35 cellular contexts compared by ENCODE assay signal in the genomic region with DNA sequence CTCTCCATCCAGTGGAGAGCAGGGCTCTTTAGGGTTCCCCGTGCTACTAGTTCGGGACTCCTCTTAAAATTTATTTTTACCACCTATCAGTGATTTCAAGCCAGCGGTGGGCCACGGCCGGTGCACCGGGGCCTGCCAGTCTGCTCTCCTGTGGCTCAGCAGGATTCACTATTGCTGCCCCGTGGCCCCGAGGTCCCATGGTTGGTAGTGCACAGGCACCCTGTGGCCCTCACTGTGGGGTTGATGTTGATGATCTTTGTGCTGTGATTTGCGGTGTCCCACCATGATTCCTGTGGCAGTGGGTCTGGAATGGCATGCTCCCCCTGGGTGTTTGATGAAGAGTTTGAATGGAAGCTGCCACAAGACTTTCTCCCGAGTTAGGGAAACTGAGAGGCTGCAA. TPM values are rescaled to one million over a fixed set of nuclear protein-coding genes. Genes with fewer than 3 reads are reported as not detected.
"Had no signal": no experiment of that assay in that cellular context is flagged by ENCODE, and none has a peak within 500 bp of the region (broad histone marks: within the 10 kb centered on the region; RNA-seq: fewer than 3 reads in every experiment).

No MANE protein-coding gene starts in this region.

- H3K4me3 ChIP-seq: coronary artery, dorsolateral prefrontal cortex, esophagus muscularis mucosa, gastrocnemius medialis had no signal

- H3K9me3 Mint-ChIP-seq: central memory CD8-positive, alpha-beta T cell had no signal

- H3K4me1 Mint-ChIP-seq: activated B cell treated with CpG ODN at 0.5 μM for 24 hours; activated CD8-positive, alpha-beta memory T cell treated with anti-CD3 and anti-CD28 coated beads, Interleukin-2, amount 10 ng/mL, durations not matched to agents 7 days and 5 days; activated naive CD4-positive, alpha-beta T cell treated with anti-CD3 and anti-CD28 coated beads, Interleukin-2, amount 50 U/mL, for 24 hours; activated naive CD8-positive, alpha-beta T cell treated with anti-CD3 and anti-CD28 coated beads, Interleukin-2, amount 10 ng/mL, durations not matched to agents 7 days and 5 days; central memory CD8-positive, alpha-beta T cell; T-helper 17 cell had no signal

- H3K4me1 ChIP-seq: esophagus muscularis mucosa, foreskin keratinocyte, gastrocnemius medialis had no signal

- H3K4me3 Mint-ChIP-seq: activated B cell treated with CpG ODN at 0.5 μM for 24 hours; activated CD8-positive, alpha-beta memory T cell treated with anti-CD3 and anti-CD28 coated beads, Interleukin-2, amount 10 ng/mL, durations not matched to agents 7 days and 5 days; activated CD8-positive, alpha-beta T cell treated with anti-CD3 and anti-CD28 coated beads, Interleukin-2, amount 10 ng/mL, durations not matched to agents 7 days and 5 days; activated naive CD4-positive, alpha-beta T cell treated with anti-CD3 and anti-CD28 coated beads for 36 hours; activated naive CD4-positive, alpha-beta T cell treated with anti-CD3 and anti-CD28 coated beads, Interleukin-2, amount 50 U/mL, for 24 hours; activated naive CD8-positive, alpha-beta T cell treated with anti-CD3 and anti-CD28 coated beads, Interleukin-2, amount 10 ng/mL, durations not matched to agents 7 days and 5 days; activated T-helper 1 cell treated with anti-CD3 and anti-CD28 coated beads, Interleukin-12 subunit alpha, Interleukin-12 subunit beta, Interleukin-2, Interleukin-4 antibody, amounts not matched to agents 30 ng/mL and 10 ng/mL and 1 ng/mL, durations not matched to agents 14 hours and 24 hours and 36 hours; central memory CD8-positive, alpha-beta T cell; dendritic cell treated with granulocyte-macrophage colony-stimulating factor and Interleukin-4, amounts not matched to agents 40 ng/mL and 50 ng/mL, for 4 days; endodermal cell; T-helper 17 cell; T-helper 2 cell treated with Interferon-gamma antibody and Interleukin-4, amounts not matched to agents 5 μg/mL and 100 μg/mL, for 36 hours had no signal

- H3K27ac Mint-ChIP-seq: activated B cell treated with CpG ODN at 0.5 μM for 24 hours; activated CD8-positive, alpha-beta memory T cell treated with anti-CD3 and anti-CD28 coated beads, Interleukin-2, amount 10 ng/mL, durations not matched to agents 7 days and 5 days; activated CD8-positive, alpha-beta T cell treated with anti-CD3 and anti-CD28 coated beads, Interleukin-2, amount 10 ng/mL, durations not matched to agents 7 days and 5 days; activated naive CD4-positive, alpha-beta T cell treated with anti-CD3 and anti-CD28 coated beads for 36 hours; activated naive CD4-positive, alpha-beta T cell treated with anti-CD3 and anti-CD28 coated beads, Interleukin-2, amount 50 U/mL, for 24 hours; activated naive CD8-positive, alpha-beta T cell treated with anti-CD3 and anti-CD28 coated beads, Interleukin-2, amount 10 ng/mL, durations not matched to agents 7 days and 5 days; activated T-helper 1 cell treated with anti-CD3 and anti-CD28 coated beads, Interleukin-12 subunit alpha, Interleukin-12 subunit beta, Interleukin-2, Interleukin-4 antibody, amounts not matched to agents 30 ng/mL and 10 ng/mL and 1 ng/mL, durations not matched to agents 14 hours and 24 hours and 36 hours; activated T-helper 2 cell treated with anti-CD3 and anti-CD28 coated beads, Interferon-gamma antibody, Interleukin-2, Interleukin-4, amounts not matched to agents 10 μg/mL and 5 μg/mL and 100 μg/mL, durations not matched to agents 14 hours and 24 hours and 36 hours; dendritic cell treated with granulocyte-macrophage colony-stimulating factor and Interleukin-4, amounts not matched to agents 40 ng/mL and 50 ng/mL, for 4 days; endodermal cell; T-helper 17 cell; T-helper 2 cell treated with Interferon-gamma antibody and Interleukin-4, amounts not matched to agents 5 μg/mL and 100 μg/mL, for 36 hours had no signal

- ATAC-seq: activated CD4-positive, CD25-positive, alpha-beta regulatory T cell treated with anti-CD3 and anti-CD28 coated beads, Interleukin-2, amount 50 U/mL, for 24 hours; activated CD8-positive, alpha-beta memory T cell treated with anti-CD3 and anti-CD28 coated beads, Interleukin-2, amount 10 ng/mL, durations not matched to agents 7 days and 5 days; activated CD8-positive, alpha-beta T cell treated with anti-CD3 and anti-CD28 coated beads, Interleukin-2, amount 10 ng/mL, durations not matched to agents 7 days and 5 days; foreskin keratinocyte; gastrocnemius medialis; T-helper 17 cell had no signal

- H3K27me3 ChIP-seq: brain microvascular endothelial cell had no signal

- DNase-seq: activated B cell treated with CpG ODN at 0.5 μM for 24 hours; activated CD4-positive, alpha-beta T cell treated with anti-CD3 and anti-CD28 coated beads for 48 hours; activated CD4-positive, alpha-beta T cell treated with anti-CD3 and anti-CD28 coated beads, Interleukin-2, amount 50 U/mL, for 1 hour; activated CD4-positive, alpha-beta T cell treated with anti-CD3 and anti-CD28 coated beads, Interleukin-2, amount 50 U/mL, for 48 hours; activated CD8-positive, alpha-beta memory T cell treated with anti-CD3 and anti-CD28 coated beads, Interleukin-2, amount 10 ng/mL, durations not matched to agents 7 days and 5 days; activated CD8-positive, alpha-beta memory T cell treated with anti-CD3 and anti-CD28 coated beads, Interleukin-2, amount 50 U/mL, for 4 hours; activated CD8-positive, alpha-beta T cell treated with anti-CD3 and anti-CD28 coated beads, Interleukin-2, amount 10 ng/mL, durations not matched to agents 7 days and 5 days; activated effector memory CD4-positive, alpha-beta T cell treated with anti-CD3 and anti-CD28 coated beads, Interleukin-2, amount 50 U/mL, for 16 hours; activated naive CD4-positive, alpha-beta T cell treated with anti-CD3 and anti-CD28 coated beads for 36 hours; activated naive CD8-positive, alpha-beta T cell treated with anti-CD3 and anti-CD28 coated beads, Interleukin-2, amount 10 ng/mL, durations not matched to agents 7 days and 5 days; activated T-cell treated with anti-CD3 and anti-CD28 coated beads, Interleukin-2, amount 50 U/mL, for 1 hour; activated T-cell treated with anti-CD3 and anti-CD28 coated beads, Interleukin-2, amount 50 U/mL, for 48 hours; brain microvascular endothelial cell; dorsolateral prefrontal cortex; effector memory CD4-positive, alpha-beta T cell; endodermal cell; erythroblast; foreskin keratinocyte; gastrocnemius medialis; glutamatergic neuron; T-helper 1 cell; T-helper 17 cell; T1000; WERI-Rb-1 had no signal

- H3K36me3 ChIP-seq: brain microvascular endothelial cell, esophagus muscularis mucosa, gastrocnemius medialis, WERI-Rb-1 had no signal

- H3K27ac ChIP-seq: brain microvascular endothelial cell, coronary artery, dorsolateral prefrontal cortex, esophagus muscularis mucosa, foreskin keratinocyte, gastrocnemius medialis, WERI-Rb-1 had no signal

- H3K9me3 ChIP-seq: gastrocnemius medialis had no signal

- H3K36me3 Mint-ChIP-seq: activated CD8-positive, alpha-beta memory T cell treated with anti-CD3 and anti-CD28 coated beads, Interleukin-2, amount 10 ng/mL, durations not matched to agents 7 days and 5 days; activated naive CD4-positive, alpha-beta T cell treated with anti-CD3 and anti-CD28 coated beads, Interleukin-2, amount 50 U/mL, for 24 hours; activated naive CD8-positive, alpha-beta T cell treated with anti-CD3 and anti-CD28 coated beads, Interleukin-2, amount 10 ng/mL, durations not matched to agents 7 days and 5 days had no signal

RNA-seq across cellular contexts. Expression of gene MEG3, which starts 12.6 kb away (rescaled TPM):
- total RNA-seq: activated B cell treated with CpG ODN at 0.5 μM for 24 hours; activated CD8-positive, alpha-beta memory T cell treated with anti-CD3 and anti-CD28 coated beads for 36 hours; activated CD8-positive, alpha-beta memory T cell treated with anti-CD3 and anti-CD28 coated beads, Interleukin-2, amount 10 ng/mL, durations not matched to agents 7 days and 5 days; activated CD8-positive, alpha-beta T cell treated with anti-CD3 and anti-CD28 coated beads, Interleukin-2, amount 10 ng/mL, durations not matched to agents 7 days and 5 days; activated naive CD4-positive, alpha-beta T cell treated with anti-CD3 and anti-CD28 coated beads for 36 hours; activated naive CD8-positive, alpha-beta T cell treated with anti-CD3 and anti-CD28 coated beads, Interleukin-2, amount 10 ng/mL, durations not matched to agents 7 days and 5 days; activated T-helper 1 cell treated with anti-CD3 and anti-CD28 coated beads, Interleukin-12 subunit alpha, Interleukin-12 subunit beta, Interleukin-2, Interleukin-4 antibody, amounts not matched to agents 30 ng/mL and 10 ng/mL and 1 ng/mL, durations not matched to agents 14 hours and 24 hours and 36 hours; activated T-helper 2 cell treated with anti-CD3 and anti-CD28 coated beads, Interferon-gamma antibody, Interleukin-2, Interleukin-4, amounts not matched to agents 10 μg/mL and 5 μg/mL and 100 μg/mL, durations not matched to agents 14 hours and 24 hours and 36 hours; astrocyte had no signal
